ENCODE assay signal across 9 cellular contexts in the genomic region with DNA sequence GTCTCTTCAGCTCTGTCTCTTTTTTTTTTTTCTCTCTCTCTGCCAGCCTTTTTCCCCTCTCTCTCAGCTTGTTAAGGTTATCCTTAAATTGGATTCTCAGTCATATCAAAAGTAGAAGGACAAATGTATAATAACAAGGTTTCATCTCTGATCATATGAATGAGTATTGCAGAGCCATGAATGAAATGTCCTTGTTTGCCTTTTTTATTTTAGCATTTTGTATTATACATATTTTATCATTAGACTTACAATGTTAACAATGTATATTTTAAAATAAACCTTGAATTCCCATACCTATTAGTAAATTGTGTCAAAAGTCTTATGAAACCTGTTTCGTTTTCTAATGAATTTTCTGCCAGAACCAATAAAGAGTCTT. TPM values are rescaled to one million over a fixed set of nuclear protein-coding genes. Genes with fewer than 3 reads are reported as not detected.
DNase-seq lines count a peak whose midpoint lies in the region; ATAC-seq, FAIRE-seq and TF ChIP-seq lines count a peak whose summit lies in the region.
"Had no signal": no experiment of that assay in that cellular context is flagged by ENCODE, and none has a peak within 500 bp of the region (broad histone marks: within the 10 kb centered on the region; RNA-seq: fewer than 3 reads in every experiment).

No MANE protein-coding gene starts in this region.

- no peaks in the 10 kb centered on the region for H3K27me3 ChIP-seq in AG04450 (ENCODE audit: control insufficient read depth, insufficient read depth, low read length)
- no peaks in the 10 kb centered on the region for H3K27me3 ChIP-seq in naive thymus-derived CD4-positive, alpha-beta T cell (ENCODE audit: control insufficient read depth in 2 of 2, insufficient read depth in 2 of 2, low read length in 2 of 2)

- no peak for TF ChIP-seq CTCF in AG04450 (IDR thresholded peaks at IDR 0.05; ENCODE audit: low read depth, low read length)

- DNase-seq in AG04450 (ENCODE audit: low read depth, low spot score) (no peak), HuH-7 (ENCODE audit: low spot score) (no peak), occipital lobe (lab: John Stamatoyannopoulos, UW) (no peak), amniotic stem cell (lab: John Stamatoyannopoulos, UW) (no peak)
- no peak for DNase-seq in Jurkat, Clone E6-1 (ENCODE audit: low read depth, low spot score)
- DNase-seq in naive thymus-derived CD4-positive, alpha-beta T cell: peak in 2 of 9 donors; percentile 4 to 8

- peak overlapping the region; percentile 92 to 100 (median 99) for H3K27ac Mint-ChIP-seq in naive thymus-derived CD4-positive, alpha-beta T cell

- H3K4me3 Mint-ChIP-seq in naive thymus-derived CD4-positive, alpha-beta T cell: peak overlapping the region; percentile 87 to 99 (median 92)

- POLR2A ChIA-PET in AG04450 (lab: Yijun Ruan, JAX): interaction anchor here (1.0 to 4.6 kb wide), 11 partner anchors 26 to 322 kb away, joined by 3 to 105 read pairs (median 5); a partner anchor contains a TSS
- POLR2A ChIA-PET in naive thymus-derived CD4-positive, alpha-beta T cell (lab: Charles Lee): interaction anchor here (0.6 to 15.7 kb wide), 11 partner anchors 9 to 615 kb away, joined by 3 to 324 read pairs (median 5); a partner anchor contains a TSS

- peak overlapping the region; percentile 74 for H3K4me3 ChIP-seq in AG04450 (ENCODE audit: low read depth, low read length)
- H3K4me3 ChIP-seq in Jurkat, Clone E6-1 (ENCODE audit: low read length): peak overlapping the region; percentile 66
- H3K4me3 ChIP-seq in naive thymus-derived CD4-positive, alpha-beta T cell (ENCODE audit: low read length): peak overlapping the region; percentile 57

- no peaks in the 10 kb centered on the region for H3K36me3 ChIP-seq in naive thymus-derived CD4-positive, alpha-beta T cell (ENCODE audit: control insufficient read depth in 2 of 3, insufficient read depth in 3 of 3, low read length in 3 of 3)

- peaks cover 0 to 3% (median 0%) of the 10 kb centered on the region in 5 donors for H3K27me3 Mint-ChIP-seq in naive thymus-derived CD4-positive, alpha-beta T cell

- H3K4me1 Mint-ChIP-seq in naive thymus-derived CD4-positive, alpha-beta T cell: peaks cover 9 to 62% (median 56%) of the 10 kb centered on the region in 7 donors

- FAIRE-seq in colon (lab: Jason Lieb, UNC): peak; percentile 73

- intact Hi-C loops in naive thymus-derived CD4-positive, alpha-beta T cell (cut with micrococcal nuclease): loop anchor here (2.0 to 10.0 kb wide), 5 partner anchors 35 to 791 kb away; a partner anchor contains a TSS

- CTCF ChIA-PET in AG04450 (lab: Charles Lee): interaction anchor here (0.6 to 3.6 kb wide), 5 partner anchors 10 to 108 kb away, joined by 3 to 40 read pairs (median 3); a partner anchor contains a TSS
- CTCF ChIA-PET in naive thymus-derived CD4-positive, alpha-beta T cell (lab: Charles Lee): interaction anchor here (1.0 to 1.5 kb wide), 2 partner anchors 23 to 109 kb away, joined by 3 to 9 read pairs; no protein-coding TSS in a partner anchor

- no peaks in the 10 kb centered on the region for H3K36me3 Mint-ChIP-seq in naive thymus-derived CD4-positive, alpha-beta T cell

- no peaks in the 10 kb centered on the region for H3K9me3 ChIP-seq in AG04450 (ENCODE audit: control insufficient read depth, insufficient read depth, low read length)
- H3K9me3 ChIP-seq in naive thymus-derived CD4-positive, alpha-beta T cell (ENCODE audit: control insufficient read depth in 2 of 3, low read length in 3 of 3): no peaks in the 10 kb centered on the region

- peaks cover 0 to 3% (median 0%) of the 10 kb centered on the region in 11 donors for H3K9me3 Mint-ChIP-seq in naive thymus-derived CD4-positive, alpha-beta T cell

- peak overlapping the region; percentile 53 for H3K27ac ChIP-seq in AG04450 (ENCODE audit: low read depth, low read length)
- H3K27ac ChIP-seq in naive thymus-derived CD4-positive, alpha-beta T cell (ENCODE audit: low read depth, low read length): peak overlapping the region; percentile 95
- H3K27ac ChIP-seq: RWPE1 had no signal

- ATAC-seq in naive thymus-derived CD4-positive, alpha-beta T cell: no peak
- no peak for ATAC-seq in GM18867 (IDR thresholded peaks at IDR 0.05; ENCODE audit: unreplicated experiment)

- H3K4me1 ChIP-seq in naive thymus-derived CD4-positive, alpha-beta T cell (ENCODE audit: control insufficient read depth in 2 of 2, insufficient read depth in 2 of 2, low read length in 2 of 2): peaks cover 8 to 17% of the 10 kb centered on the region in 2 donors

RNA-seq across cellular contexts. Expression of a gene that starts 0.6 kb away (rescaled TPM):
- 35.1 and 51.6 TPM in 2 replicates for polyA plus RNA-seq in AG04450 (2011; rRNA removed)
- 33.2 and 53.6 TPM in 2 replicates for polyA minus RNA-seq in AG04450 (2011; rRNA and poly(A)+ RNA removed)
- 9.9 TPM for polyA plus RNA-seq in Jurkat, Clone E6-1 (2012; ENCODE audit: insufficient read depth, insufficient read length)
- total RNA-seq in naive thymus-derived CD4-positive, alpha-beta T cell: 10 to 100 TPM; 11.4 to 20.1 (median 18.2) TPM
- 1 to 10 TPM; 5.9 to 7.2 TPM for polyA plus RNA-seq in naive thymus-derived CD4-positive, alpha-beta T cell
- 35.4 TPM for total RNA-seq in occipital lobe

RNA-seq across cellular contexts. Expression of a gene that starts 26.5 kb away (rescaled TPM):
- 123 and 142 TPM in 2 replicates for polyA plus RNA-seq in AG04450 (2011; rRNA removed)
- polyA minus RNA-seq in AG04450 (2011; rRNA and poly(A)+ RNA removed): 150 and 164 TPM in 2 replicates
- 165 TPM for polyA plus RNA-seq in Jurkat, Clone E6-1 (2012; ENCODE audit: insufficient read depth, insufficient read length)
- total RNA-seq in naive thymus-derived CD4-positive, alpha-beta T cell: 100 to 1,000 TPM; 182 to 253 (median 224) TPM
- 10 to 100 TPM; 58.0 to 61.8 TPM for polyA plus RNA-seq in naive thymus-derived CD4-positive, alpha-beta T cell
- total RNA-seq in occipital lobe: 408 TPM

RNA-seq across cellular contexts. Expression of a gene that starts 40.4 kb away (rescaled TPM):
- 0.07 and 0.09 TPM in 2 replicates for polyA plus RNA-seq in AG04450 (2011; rRNA removed)
- polyA minus RNA-seq in AG04450 (2011; rRNA and poly(A)+ RNA removed): 0.48 TPM in 1 of 2 replicates, not detected in the other
- polyA plus RNA-seq in Jurkat, Clone E6-1 (2012; ENCODE audit: insufficient read depth, insufficient read length): not detected
- total RNA-seq in naive thymus-derived CD4-positive, alpha-beta T cell: under 1 TPM in 2 of 5 experiments, not detected in 3; 0.57 to 0.60 TPM
- polyA plus RNA-seq in naive thymus-derived CD4-positive, alpha-beta T cell: under 1 TPM; 0.05 to 0.32 TPM
- 0.47 TPM for total RNA-seq in occipital lobe
